Comparison of ENCODE assay signal across 8 cellular contexts in the genomic region with DNA sequence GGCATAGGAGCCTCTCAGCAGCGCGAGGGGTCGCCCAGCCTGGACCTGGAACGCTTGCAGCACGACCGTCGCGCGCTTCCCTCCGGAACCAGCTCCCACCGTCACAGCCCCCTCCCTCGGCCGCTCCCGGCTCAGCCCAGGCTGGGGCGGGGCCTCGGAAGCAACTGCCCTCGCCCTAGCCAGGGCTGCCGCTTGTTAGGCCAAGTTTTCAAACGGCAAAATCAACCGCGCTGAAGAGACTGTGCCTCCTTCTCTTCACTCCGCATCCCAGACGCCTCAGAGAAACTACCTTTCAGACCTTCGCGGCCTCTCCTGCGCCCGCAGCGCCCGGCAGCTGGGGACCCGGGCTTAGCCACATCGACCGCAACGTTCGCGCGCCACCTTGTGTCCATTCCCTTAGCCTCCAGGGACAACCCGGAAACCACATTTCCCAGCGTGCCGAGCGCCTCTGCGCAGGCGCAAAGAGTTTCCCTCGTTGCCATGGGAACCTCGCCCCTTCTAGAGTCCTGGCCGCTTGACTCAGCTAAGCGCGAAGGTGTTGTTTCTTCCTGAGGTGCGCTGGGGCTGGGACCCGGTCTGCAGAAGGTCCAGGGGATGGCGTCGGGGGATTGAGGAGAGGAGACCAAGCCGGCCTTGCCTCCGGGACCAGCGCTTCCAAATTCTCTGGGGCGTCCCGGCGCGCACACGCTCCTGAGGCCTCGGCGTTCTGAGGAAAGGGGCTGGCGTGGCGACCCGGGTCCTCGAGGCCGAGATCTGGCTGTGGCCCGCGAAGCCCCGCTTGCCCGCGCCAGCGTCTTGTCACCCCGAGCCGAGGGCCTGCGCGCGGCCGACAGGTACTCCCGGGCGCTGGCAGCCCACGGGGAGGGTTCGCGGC. TPM values are rescaled to one million over a fixed set of nuclear protein-coding genes. Genes with fewer than 3 reads are reported as not detected.
DNase-seq lines count a peak whose midpoint lies in the region; ATAC-seq and TF ChIP-seq lines count a peak whose summit lies in the region.

No MANE protein-coding gene starts in this region.

- H4K20me1 ChIP-seq in Karpas-422 (ENCODE audit: insufficient read depth, low read depth, low read length) = no peaks in the 10 kb centered on the region
- no peaks in the 10 kb centered on the region for H4K20me1 ChIP-seq in fibroblast of lung (ENCODE audit: control insufficient read depth, extremely low read depth, insufficient read depth, low read length)

- TF ChIP-seq CTCF in Peyer's patch (IDR thresholded peaks at IDR 0.05) (peak; percentile 85 to 100 (median 98)), fibroblast of lung (conservative IDR thresholded peaks at IDR 0.05 in 1 of 2, IDR thresholded peaks at IDR 0.05 in 1 of 2; ENCODE audit: low read depth in 1 of 2, low read length in 2 of 2) (peak; percentile 87 to 89)

- peak overlapping the region; percentile 91 for H2AFZ ChIP-seq in Karpas-422 (ENCODE audit: low read length)
- peak overlapping the region; percentile 92 for H2AFZ ChIP-seq in fibroblast of lung (ENCODE audit: low read length)

- CTCF ChIA-PET in naive thymus-derived CD4-positive, alpha-beta T cell (lab: Charles Lee) = interaction anchor here (0.6 to 7.9 kb wide), 20 partner anchors 15 to 1720 kb away, joined by 3 to 85 read pairs (median 5); a partner anchor contains a TSS

- H3K4me3 Mint-ChIP-seq in activated T-helper 1 cell treated with anti-CD3 and anti-CD28 coated beads, Interleukin-12 subunit alpha, Interleukin-12 subunit beta, Interleukin-2, Interleukin-4 antibody, amounts not matched to agents 30 ng/mL and 10 ng/mL and 1 ng/mL, durations not matched to agents 14 hours and 24 hours and 36 hours = peak overlapping the region; percentile 94
- peak overlapping the region; percentile 89 to 99 (median 98) for H3K4me3 Mint-ChIP-seq in naive thymus-derived CD4-positive, alpha-beta T cell
- H3K4me3 Mint-ChIP-seq in stimulated activated memory B cell treated with anti-CD40 and anti-IgM and Interleukin-4, amounts not matched to agents 10 μg/mL and 1 μg/mL and 100 μg/mL, for 72 hours = peak overlapping the region; percentile 92

- H3K27ac ChIP-seq in Karpas-422 (ENCODE audit: low read length) (peak overlapping the region; percentile 81), Peyer's patch (peak overlapping the region; percentile 83 to 92 (median 87)), fibroblast of lung (ENCODE audit: insufficient read depth, low read length) (peak overlapping the region; percentile 54)
- peak overlapping the region; percentile 73 for H3K27ac ChIP-seq in naive thymus-derived CD4-positive, alpha-beta T cell (ENCODE audit: low read depth, low read length)

- intact Hi-C loops in activated T-helper 1 cell treated with anti-CD3 and anti-CD28 coated beads, Interleukin-12 subunit alpha, Interleukin-12 subunit beta, Interleukin-2, Interleukin-4 antibody, amounts not matched to agents 30 ng/mL and 10 ng/mL and 1 ng/mL, durations not matched to agents 14 hours and 24 hours and 36 hours (cut with micrococcal nuclease) = loop anchor here (1.0 to 2.0 kb wide), 11 partner anchors 15 to 236 kb away; a partner anchor contains a TSS
- intact Hi-C loops in naive thymus-derived CD4-positive, alpha-beta T cell (cut with micrococcal nuclease) = loop anchor here (1.0 to 2.0 kb wide), 14 partner anchors 14 to 237 kb away; a partner anchor contains a TSS

- peak; percentile 93 for DNase-seq in EH (ENCODE audit: low read depth)
- DNase-seq in Karpas-422 = peak; percentile 99
- DNase-seq in Peyer's patch = peak; percentile 96 to 99 (median 98)
- DNase-seq in activated T-helper 1 cell treated with anti-CD3 and anti-CD28 coated beads, Interleukin-12 subunit alpha, Interleukin-12 subunit beta, Interleukin-2, Interleukin-4 antibody, amounts not matched to agents 30 ng/mL and 10 ng/mL and 1 ng/mL, durations not matched to agents 14 hours and 24 hours and 36 hours (ENCODE audit: low spot score) = peak; percentile 98
- DNase-seq in fibroblast of lung (ENCODE audit: low read depth in 2 of 2) = peak; percentile 84 to 91
- DNase-seq in naive thymus-derived CD4-positive, alpha-beta T cell = peak; percentile 95 to 98 (median 97)

- H3K4me3 ChIP-seq in Karpas-422 (ENCODE audit: low read length) = peak overlapping the region; percentile 71
- peak overlapping the region; percentile 65 to 72 (median 67) for H3K4me3 ChIP-seq in Peyer's patch
- peak overlapping the region; percentile 67 to 83 (median 80) for H3K4me3 ChIP-seq in fibroblast of lung (replicated peaks in 1 of 4; ENCODE audit: control extremely low read depth in 1 of 4, insufficient read depth in 1 of 4, low read depth in 3 of 4, low read length in 4 of 4)
- H3K4me3 ChIP-seq in naive thymus-derived CD4-positive, alpha-beta T cell (ENCODE audit: low read length) = peak overlapping the region; percentile 64

- no peaks in the 10 kb centered on the region for H3K27me3 ChIP-seq in Karpas-422 (ENCODE audit: low read length)
- no peaks in the 10 kb centered on the region for H3K27me3 ChIP-seq in Peyer's patch
- H3K27me3 ChIP-seq in fibroblast of lung (ENCODE audit: control insufficient read depth, insufficient read depth, low read length) = no peaks in the 10 kb centered on the region
- no peaks in the 10 kb centered on the region for H3K27me3 ChIP-seq in naive thymus-derived CD4-positive, alpha-beta T cell (ENCODE audit: control insufficient read depth in 2 of 2, insufficient read depth in 2 of 2, low read length in 2 of 2)

- H3K9me3 ChIP-seq in Karpas-422 (ENCODE audit: low read length) (no peaks in the 10 kb centered on the region), Peyer's patch (no peaks in the 10 kb centered on the region), fibroblast of lung (ENCODE audit: control insufficient read depth, insufficient read depth, low read depth, low read length) (no peaks in the 10 kb centered on the region)
- no peaks in the 10 kb centered on the region for H3K9me3 ChIP-seq in naive thymus-derived CD4-positive, alpha-beta T cell (ENCODE audit: control insufficient read depth in 2 of 3, low read length in 3 of 3)

- peaks cover under 1% of the 10 kb centered on the region for H3K36me3 Mint-ChIP-seq in activated T-helper 1 cell treated with anti-CD3 and anti-CD28 coated beads, Interleukin-12 subunit alpha, Interleukin-12 subunit beta, Interleukin-2, Interleukin-4 antibody, amounts not matched to agents 30 ng/mL and 10 ng/mL and 1 ng/mL, durations not matched to agents 14 hours and 24 hours and 36 hours (ENCODE audit: low read depth)
- H3K36me3 Mint-ChIP-seq in naive thymus-derived CD4-positive, alpha-beta T cell = peaks cover 0 to 5% (median 0%) of the 10 kb centered on the region in 5 donors
- H3K36me3 Mint-ChIP-seq in stimulated activated memory B cell treated with anti-CD40 and anti-IgM and Interleukin-4, amounts not matched to agents 10 μg/mL and 1 μg/mL and 100 μg/mL, for 72 hours = no peaks in the 10 kb centered on the region

- ATAC-seq in GM21825 (IDR thresholded peaks at IDR 0.05; ENCODE audit: unreplicated experiment) = peak; percentile 71
- peak; percentile 93 for ATAC-seq in naive thymus-derived CD4-positive, alpha-beta T cell
- peak; percentile 92 for ATAC-seq in stimulated activated memory B cell treated with anti-CD40 and anti-IgM and Interleukin-4, amounts not matched to agents 10 μg/mL and 1 μg/mL and 100 μg/mL, for 72 hours

- H3K79me2 ChIP-seq in Karpas-422 (ENCODE audit: low read length) (no peaks in the 10 kb centered on the region), fibroblast of lung (ENCODE audit: control insufficient read depth, insufficient read depth, low read length) (no peaks in the 10 kb centered on the region)

- POLR2A ChIA-PET in naive thymus-derived CD4-positive, alpha-beta T cell (lab: Charles Lee) = interaction anchor here (0.6 to 5.5 kb wide), 22 partner anchors 13 to 679 kb away, joined by 3 to 55 read pairs (median 8); a partner anchor contains a TSS

- H3K27me3 Mint-ChIP-seq in activated T-helper 1 cell treated with anti-CD3 and anti-CD28 coated beads, Interleukin-12 subunit alpha, Interleukin-12 subunit beta, Interleukin-2, Interleukin-4 antibody, amounts not matched to agents 30 ng/mL and 10 ng/mL and 1 ng/mL, durations not matched to agents 14 hours and 24 hours and 36 hours (ENCODE audit: insufficient read depth) = peaks cover 4% of the 10 kb centered on the region
- H3K27me3 Mint-ChIP-seq in naive thymus-derived CD4-positive, alpha-beta T cell = peaks cover 0 to 13% (median 0%) of the 10 kb centered on the region in 5 donors
- H3K27me3 Mint-ChIP-seq in stimulated activated memory B cell treated with anti-CD40 and anti-IgM and Interleukin-4, amounts not matched to agents 10 μg/mL and 1 μg/mL and 100 μg/mL, for 72 hours = no peaks in the 10 kb centered on the region

- peak overlapping the region; percentile 100 for H3K27ac Mint-ChIP-seq in activated T-helper 1 cell treated with anti-CD3 and anti-CD28 coated beads, Interleukin-12 subunit alpha, Interleukin-12 subunit beta, Interleukin-2, Interleukin-4 antibody, amounts not matched to agents 30 ng/mL and 10 ng/mL and 1 ng/mL, durations not matched to agents 14 hours and 24 hours and 36 hours
- peak overlapping the region; percentile 88 to 99 (median 95) for H3K27ac Mint-ChIP-seq in naive thymus-derived CD4-positive, alpha-beta T cell
- peak overlapping the region; percentile 85 for H3K27ac Mint-ChIP-seq in stimulated activated memory B cell treated with anti-CD40 and anti-IgM and Interleukin-4, amounts not matched to agents 10 μg/mL and 1 μg/mL and 100 μg/mL, for 72 hours

- peak; percentile 63 to 82 for TF ChIP-seq POLR2A in Peyer's patch (IDR thresholded peaks at IDR 0.05)

- peak overlapping the region; percentile 85 for H3K4me2 ChIP-seq in Karpas-422 (ENCODE audit: low read depth, low read length, poor library complexity, severe bottlenecking)
- peak overlapping the region; percentile 81 for H3K4me2 ChIP-seq in fibroblast of lung (ENCODE audit: extremely low read depth, insufficient read depth, low read length)

- H3K9ac ChIP-seq in Karpas-422 (ENCODE audit: low read length) (peak overlapping the region; percentile 76), fibroblast of lung (ENCODE audit: insufficient read depth, low read length) (peak overlapping the region; percentile 74)

- H3K4me1 ChIP-seq in Karpas-422 (ENCODE audit: low read length) = peaks cover 25% of the 10 kb centered on the region
- H3K4me1 ChIP-seq in Peyer's patch = peaks cover 0 to 30% (median 2%) of the 10 kb centered on the region in 4 donors
- peaks cover 2% of the 10 kb centered on the region for H3K4me1 ChIP-seq in fibroblast of lung (ENCODE audit: control insufficient read depth, extremely low read depth, insufficient read depth, low read length)
- H3K4me1 ChIP-seq in naive thymus-derived CD4-positive, alpha-beta T cell (ENCODE audit: control insufficient read depth in 2 of 2, insufficient read depth in 2 of 2, low read length in 2 of 2) = peaks cover 13 to 21% of the 10 kb centered on the region in 2 donors

- peaks cover 36% of the 10 kb centered on the region for H3K4me1 Mint-ChIP-seq in activated T-helper 1 cell treated with anti-CD3 and anti-CD28 coated beads, Interleukin-12 subunit alpha, Interleukin-12 subunit beta, Interleukin-2, Interleukin-4 antibody, amounts not matched to agents 30 ng/mL and 10 ng/mL and 1 ng/mL, durations not matched to agents 14 hours and 24 hours and 36 hours (ENCODE audit: low read depth)
- peaks cover 22 to 46% (median 37%) of the 10 kb centered on the region in 7 donors for H3K4me1 Mint-ChIP-seq in naive thymus-derived CD4-positive, alpha-beta T cell
- H3K4me1 Mint-ChIP-seq in stimulated activated memory B cell treated with anti-CD40 and anti-IgM and Interleukin-4, amounts not matched to agents 10 μg/mL and 1 μg/mL and 100 μg/mL, for 72 hours = peaks cover 17% of the 10 kb centered on the region

- H3K9me2 ChIP-seq in Karpas-422 (replicated peaks; ENCODE audit: insufficient read depth, low read length) = no peaks in the 10 kb centered on the region

- H3K36me3 ChIP-seq in Karpas-422 (ENCODE audit: insufficient read depth, low read length) = no peaks in the 10 kb centered on the region
- no peaks in the 10 kb centered on the region for H3K36me3 ChIP-seq in Peyer's patch
- no peaks in the 10 kb centered on the region for H3K36me3 ChIP-seq in fibroblast of lung (ENCODE audit: control insufficient read depth, insufficient read depth, low read length)
- no peaks in the 10 kb centered on the region for H3K36me3 ChIP-seq in naive thymus-derived CD4-positive, alpha-beta T cell (ENCODE audit: control insufficient read depth in 2 of 3, insufficient read depth in 3 of 3, low read length in 3 of 3)

- H3K9me3 Mint-ChIP-seq in activated T-helper 1 cell treated with anti-CD3 and anti-CD28 coated beads, Interleukin-12 subunit alpha, Interleukin-12 subunit beta, Interleukin-2, Interleukin-4 antibody, amounts not matched to agents 30 ng/mL and 10 ng/mL and 1 ng/mL, durations not matched to agents 14 hours and 24 hours and 36 hours = no peaks in the 10 kb centered on the region
- H3K9me3 Mint-ChIP-seq in naive thymus-derived CD4-positive, alpha-beta T cell = peaks cover 0 to 1% (median 0%) of the 10 kb centered on the region in 11 donors
- H3K9me3 Mint-ChIP-seq in stimulated activated memory B cell treated with anti-CD40 and anti-IgM and Interleukin-4, amounts not matched to agents 10 μg/mL and 1 μg/mL and 100 μg/mL, for 72 hours = no peaks in the 10 kb centered on the region

RNA-seq across cellular contexts. Expression of a gene that starts 14.3 kb away (rescaled TPM):
- 0.61 and 0.82 TPM in 2 replicates for total RNA-seq in Karpas-422 (2014; rRNA removed; shearing (Covaris generic); ENCODE audit: low replicate concordance)
- total RNA-seq in Peyer's patch (100 to 1,000 TPM in 2 of 4 donors, 10 to 100 TPM in 2; 55.9 to 128 (median 99.9) TPM), fibroblast of lung (11.3 and 15.7 TPM in 2 replicates)
- total RNA-seq in activated T-helper 1 cell treated with anti-CD3 and anti-CD28 coated beads, Interleukin-12 subunit alpha, Interleukin-12 subunit beta, Interleukin-2, Interleukin-4 antibody, amounts not matched to agents 30 ng/mL and 10 ng/mL and 1 ng/mL, durations not matched to agents 14 hours and 24 hours and 36 hours = 9.2 and 9.4 TPM in 2 replicates
- 6.9 and 7.5 TPM in 2 replicates for polyA plus RNA-seq in fibroblast of lung
- polyA plus RNA-seq in fibroblast of lung (2012) = 28.9 and 30.6 TPM in 2 replicates
- polyA minus RNA-seq in fibroblast of lung (ENCODE audit: low replicate concordance) = 15.6 and 18.8 TPM in 2 replicates
- 10 to 100 TPM in 4 of 5 experiments, 1 to 10 TPM in 1; 8.8 to 23.8 (median 15.0) TPM for total RNA-seq in naive thymus-derived CD4-positive, alpha-beta T cell
- polyA plus RNA-seq in naive thymus-derived CD4-positive, alpha-beta T cell = 1 to 10 TPM; 1.1 to 4.9 TPM

RNA-seq across cellular contexts. Expression of a gene that starts 28.5 kb away (rescaled TPM):
- total RNA-seq in Karpas-422 (2014; rRNA removed; shearing (Covaris generic); ENCODE audit: low replicate concordance) = 31.3 and 91.8 TPM in 2 replicates
- 10 to 100 TPM; 25.4 to 97.4 (median 41.5) TPM for total RNA-seq in Peyer's patch
- total RNA-seq in activated T-helper 1 cell treated with anti-CD3 and anti-CD28 coated beads, Interleukin-12 subunit alpha, Interleukin-12 subunit beta, Interleukin-2, Interleukin-4 antibody, amounts not matched to agents 30 ng/mL and 10 ng/mL and 1 ng/mL, durations not matched to agents 14 hours and 24 hours and 36 hours = 124 and 129 TPM in 2 replicates
- 31.8 and 45.4 TPM in 2 replicates for total RNA-seq in fibroblast of lung
- 11.5 and 12.9 TPM in 2 replicates for polyA plus RNA-seq in fibroblast of lung
- polyA plus RNA-seq in fibroblast of lung (2012) = 12.7 and 16.8 TPM in 2 replicates
- 16.9 and 22.8 TPM in 2 replicates for polyA minus RNA-seq in fibroblast of lung (ENCODE audit: low replicate concordance)
- total RNA-seq in naive thymus-derived CD4-positive, alpha-beta T cell = 100 to 1,000 TPM; 161 to 286 (median 191) TPM
- polyA plus RNA-seq in naive thymus-derived CD4-positive, alpha-beta T cell = 10 to 100 TPM in 1 of 2 donors, 1 to 10 TPM in 1; 6.3 to 19.5 TPM

RNA-seq across cellular contexts. Expression of a gene that starts 35.7 kb away (rescaled TPM):
- 362 and 684 TPM in 2 replicates for total RNA-seq in Karpas-422 (2014; rRNA removed; shearing (Covaris generic); ENCODE audit: low replicate concordance)
- total RNA-seq in Peyer's patch = 100 to 1,000 TPM in 3 of 4 donors, 10 to 100 TPM in 1; 74.3 to 329 (median 272) TPM
- total RNA-seq in activated T-helper 1 cell treated with anti-CD3 and anti-CD28 coated beads, Interleukin-12 subunit alpha, Interleukin-12 subunit beta, Interleukin-2, Interleukin-4 antibody, amounts not matched to agents 30 ng/mL and 10 ng/mL and 1 ng/mL, durations not matched to agents 14 hours and 24 hours and 36 hours = 36.7 and 39.8 TPM in 2 replicates
- total RNA-seq in fibroblast of lung = 28.5 and 32.4 TPM in 2 replicates
- 33.3 and 36.3 TPM in 2 replicates for polyA plus RNA-seq in fibroblast of lung
- polyA plus RNA-seq in fibroblast of lung (2012) = 81.4 and 86.9 TPM in 2 replicates
- 12.6 and 12.9 TPM in 2 replicates for polyA minus RNA-seq in fibroblast of lung (ENCODE audit: low replicate concordance)
- 100 to 1,000 TPM in 1 of 5 experiments, 10 to 100 TPM in 4; 59.9 to 104 (median 76.1) TPM for total RNA-seq in naive thymus-derived CD4-positive, alpha-beta T cell
- polyA plus RNA-seq in naive thymus-derived CD4-positive, alpha-beta T cell = 100 to 1,000 TPM in 1 of 2 donors, 10 to 100 TPM in 1; 98.9 to 116 TPM

RNA-seq across cellular contexts. Expression of a gene that starts 51.3 kb away (rescaled TPM):
- total RNA-seq in Karpas-422 (2014; rRNA removed; shearing (Covaris generic); ENCODE audit: low replicate concordance) = 94.7 and 190 TPM in 2 replicates
- total RNA-seq in Peyer's patch (100 to 1,000 TPM; 103 to 276 (median 163) TPM), fibroblast of lung (21.6 and 28.9 TPM in 2 replicates)
- 249 and 250 TPM in 2 replicates for total RNA-seq in activated T-helper 1 cell treated with anti-CD3 and anti-CD28 coated beads, Interleukin-12 subunit alpha, Interleukin-12 subunit beta, Interleukin-2, Interleukin-4 antibody, amounts not matched to agents 30 ng/mL and 10 ng/mL and 1 ng/mL, durations not matched to agents 14 hours and 24 hours and 36 hours
- 20.1 and 26.3 TPM in 2 replicates for polyA plus RNA-seq in fibroblast of lung
- 24.7 and 30.8 TPM in 2 replicates for polyA plus RNA-seq in fibroblast of lung (2012)
- polyA minus RNA-seq in fibroblast of lung (ENCODE audit: low replicate concordance) = 48.4 and 104 TPM in 2 replicates
- total RNA-seq in naive thymus-derived CD4-positive, alpha-beta T cell = 100 to 1,000 TPM; 305 to 399 (median 322) TPM
- 10 to 100 TPM; 18.5 to 38.0 TPM for polyA plus RNA-seq in naive thymus-derived CD4-positive, alpha-beta T cell

RNA-seq across cellular contexts. Expression of a gene that starts 55.8 kb away (rescaled TPM):
- total RNA-seq in Karpas-422 (2014; rRNA removed; shearing (Covaris generic); ENCODE audit: low replicate concordance) = 6.4 and 13.9 TPM in 2 replicates
- total RNA-seq in Peyer's patch = 10 to 100 TPM in 2 of 4 donors, 1 to 10 TPM in 2; 1.2 to 14.9 (median 7.5) TPM
- 0.64 and 0.73 TPM in 2 replicates for total RNA-seq in activated T-helper 1 cell treated with anti-CD3 and anti-CD28 coated beads, Interleukin-12 subunit alpha, Interleukin-12 subunit beta, Interleukin-2, Interleukin-4 antibody, amounts not matched to agents 30 ng/mL and 10 ng/mL and 1 ng/mL, durations not matched to agents 14 hours and 24 hours and 36 hours
- total RNA-seq in fibroblast of lung = 2.3 and 3.6 TPM in 2 replicates
- 6.0 and 6.5 TPM in 2 replicates for polyA plus RNA-seq in fibroblast of lung
- polyA plus RNA-seq in fibroblast of lung (2012) = 5.9 and 6.7 TPM in 2 replicates
- 10.7 and 14.4 TPM in 2 replicates for polyA minus RNA-seq in fibroblast of lung (ENCODE audit: low replicate concordance)
- total RNA-seq in naive thymus-derived CD4-positive, alpha-beta T cell = 1 to 10 TPM in 2 of 5 experiments, under 1 TPM in 3; 0.32 to 7.8 (median 0.70) TPM
- not detected for polyA plus RNA-seq in naive thymus-derived CD4-positive, alpha-beta T cell

Comparison
In these comparisons a context has a peak if more than half of its experiments do, and no peak if none do; other contexts are left out.
1. Peak in every context shown above with its lines: DNase-seq, ATAC-seq, H3K4me3 ChIP-seq and H3K27ac ChIP-seq.